1 cellular context compared by ENCODE assay signal in genomic region chr3:129383292-129383860, GRCh38.
TF ChIP-seq lines count a peak whose summit lies in the region.

No MANE protein-coding gene starts in this region.

TF ChIP-seq in GM23338, 12 proteins besides CTCF, POLR2A, EP300 and RAD21 (continued from another document):
- TF ChIP-seq REST (IDR thresholded peaks at IDR 0.05; ENCODE audit: unreplicated experiment) (no peak), ETS1 (IDR thresholded peaks at IDR 0.05) (no peak), EZH2phosphoT487 (IDR thresholded peaks at IDR 0.05; ENCODE audit: unreplicated experiment) (no peak), STAT1 (IDR thresholded peaks at IDR 0.05; ENCODE audit: unreplicated experiment) (no peak), CREB1 (CRISPR knock-in tag; IDR thresholded peaks at IDR 0.05; ENCODE audit: low read depth) (no peak), NANOG (IDR thresholded peaks at IDR 0.05; ENCODE audit: borderline replicate concordance) (no peak), POLR2AphosphoS5 (IDR thresholded peaks at IDR 0.05; ENCODE audit: low read depth) (no peak), EZH2 (IDR thresholded peaks at IDR 0.05; ENCODE audit: low read depth, unreplicated experiment) (no peak), ZNF114 (CRISPR knock-in tag; IDR thresholded peaks at IDR 0.05) (no peak)
